In genomic region chr11:93905384-93905783, GRCh38 we compare ENCODE assay signal across 22 cellular contexts. TPM values are rescaled to one million over a fixed set of nuclear protein-coding genes. Genes with fewer than 3 reads are reported as not detected.
DNase-seq lines count a peak whose midpoint lies in the region; ATAC-seq, FAIRE-seq and TF ChIP-seq lines count a peak whose summit lies in the region.
"Had no signal": no experiment of that assay in that cellular context is flagged by ENCODE, and none has a peak within 500 bp of the region (broad histone marks: within the 10 kb centered on the region; RNA-seq: fewer than 3 reads in every experiment).

No MANE protein-coding gene starts in this region.

- POLR2A ChIA-PET in HepG2 (lab: Yijun Ruan, JAX) = no interaction called here

- TF ChIP-seq POLR2A in HepG2 (IDR thresholded peaks at IDR 0.05; ENCODE audit: insufficient read depth in 1 of 2, low read depth in 2 of 2, low read length in 2 of 2) = no peak
- TF ChIP-seq POLR2A in right lobe of liver (IDR thresholded peaks at IDR 0.05) = no peak

- TF ChIP-seq EP300 in HepG2 (IDR thresholded peaks at IDR 0.05; ENCODE audit: low read depth in 2 of 2, low read length in 2 of 2) (no peak), HepG2 (CRISPR knock-in tag; IDR thresholded peaks at IDR 0.05; ENCODE audit: borderline replicate concordance) (no peak)

- H2AFZ ChIP-seq in HepG2 (ENCODE audit: low read length) = no peak overlapping the region

- no peak overlapping the region for H3K27ac ChIP-seq in HepG2 (ENCODE audit: extremely low read length, insufficient read depth, low read length)
- no peak overlapping the region for H3K27ac ChIP-seq in right lobe of liver
- no peak overlapping the region for H3K27ac ChIP-seq in WERI-Rb-1
- H3K27ac ChIP-seq: A549, KMS-11, upper lobe of left lung had no signal

- DNase-seq in HepG2 (ENCODE audit: low spot score) (peak; percentile 33), right lobe of liver (no peak), WERI-Rb-1 (peak; percentile 30), fibroblast of villous mesenchyme (ENCODE audit: low read depth) (peak; percentile 63), COLO829 (ENCODE audit: low spot score) (no peak), HuH-7.5 (ENCODE audit: low spot score) (no peak), NOMO-1 treated with DMSO at 0.1 percent for 48 hours (lab: John Stamatoyannopoulos, UW; ENCODE audit: unreplicated experiment) (no peak)
- DNase-seq: activated CD8-positive, alpha-beta memory T cell treated with anti-CD3 and anti-CD28 coated beads, Interleukin-2, amount 50 U/mL, for 48 hours; activated naive CD4-positive, alpha-beta T cell treated with anti-CD3 and anti-CD28 coated beads for 36 hours; Calu3; left ventricle myocardium superior; natural killer cell; NCI-H1436 treated with DMSO at 0.1 percent for 48 hours; NCI-H510A treated with DMSO at 0.1 percent for 48 hours; stimulated activated CD4-positive, alpha-beta T cell treated with anti-CD3 and anti-CD28 coated beads, Interleukin-4, amount 100 ng/mL, for 24 hours; T-cell; upper lobe of left lung had no signal

- no peaks in the 10 kb centered on the region for H4K20me1 ChIP-seq in HepG2 (ENCODE audit: insufficient read depth, low read length)

- BruUV-seq in HepG2 (replicated peaks; lab: Mats Ljungman, UMichigan) = no TSS peak

- WGBS in HepG2 (ENCODE audit: low lambda C conversion rate) = 81% methylated on average over 2 of the region's 3 CpGs
- WGBS in right lobe of liver (ENCODE audit: insufficient coverage, low coverage, low lambda C conversion rate, missing lambda C conversion rate) = 60% methylated on average over 3 of the region's 3 CpGs

- no peak for TF ChIP-seq RAD21 in HepG2 (CRISPR knock-in tag; IDR thresholded peaks at IDR 0.05)

- CTCF ChIA-PET in HepG2 (lab: Yijun Ruan, JAX; ENCODE audit: low intra/inter-chr PET ratio, low total read pairs) = no interaction called here

- no peaks in the 10 kb centered on the region for H3K9me3 ChIP-seq in HepG2 (ENCODE audit: low read length)
- H3K9me3 ChIP-seq in right lobe of liver = no peaks in the 10 kb centered on the region
- no peaks in the 10 kb centered on the region for H3K9me3 ChIP-seq in WERI-Rb-1 (ENCODE audit: severe bottlenecking)
- H3K9me3 ChIP-seq: A549, upper lobe of left lung had no signal

- H3K27me3 ChIP-seq in HepG2 (ENCODE audit: control insufficient read depth in 1 of 2, insufficient read depth in 2 of 2, low read length in 2 of 2) = no peaks in the 10 kb centered on the region; a peak in 1 of 5 replicates
- no peaks in the 10 kb centered on the region for H3K27me3 ChIP-seq in right lobe of liver
- H3K27me3 ChIP-seq in WERI-Rb-1 (ENCODE audit: insufficient read depth, low read depth, severe bottlenecking) = no peaks in the 10 kb centered on the region
- H3K27me3 ChIP-seq: upper lobe of left lung had no signal

- in situ Hi-C loops in HepG2 (cut with HindIII; ENCODE audit: extremely low pct_ligation_motif_present, low pct_unique_long_range_greater_than_20kb) = no loop called here

- no peak overlapping the region for H3K9ac ChIP-seq in HepG2 (ENCODE audit: insufficient read depth, low read depth, low read length)
- H3K9ac ChIP-seq: KMS-11 had no signal

- H3K4me2 ChIP-seq in HepG2 (ENCODE audit: low read depth, low read length) = no peak overlapping the region
- H3K4me2 ChIP-seq: A549, KMS-11 had no signal

- no peaks in the 10 kb centered on the region for H3K79me2 ChIP-seq in HepG2 (ENCODE audit: insufficient read depth, low read length)

- no peak overlapping the region for H3K4me3 ChIP-seq in HepG2 (replicated peaks in 1 of 3; ENCODE audit: insufficient read depth in 1 of 3, low read depth in 2 of 3, low read length in 3 of 3)
- no peak overlapping the region for H3K4me3 ChIP-seq in right lobe of liver
- no peak overlapping the region for H3K4me3 ChIP-seq in WERI-Rb-1 (ENCODE audit: low read depth, low read length)
- no peak overlapping the region for H3K4me3 ChIP-seq in fibroblast of villous mesenchyme (ENCODE audit: low read depth, low read length)
- H3K4me3 ChIP-seq: A549, upper lobe of left lung had no signal

- no peak for FAIRE-seq in HepG2 (lab: Jason Lieb, UNC)
- FAIRE-seq: A549, H1 had no signal

- H3K36me3 ChIP-seq in HepG2 (replicated peaks in 1 of 2; ENCODE audit: control insufficient read depth in 1 of 2, insufficient read depth in 2 of 2, low read length in 2 of 2) (no peaks in the 10 kb centered on the region), right lobe of liver (no peaks in the 10 kb centered on the region), WERI-Rb-1 (no peaks in the 10 kb centered on the region)
- H3K36me3 ChIP-seq: upper lobe of left lung had no signal

- no peaks in the 10 kb centered on the region; the same call in 1 of the 2 replicates for H3K4me1 ChIP-seq in HepG2 (ENCODE audit: insufficient read depth, low read length)
- no peaks in the 10 kb centered on the region for H3K4me1 ChIP-seq in right lobe of liver
- H3K4me1 ChIP-seq: upper lobe of left lung had no signal

- peak; percentile 38; the same call in 2 of the 3 replicates for ATAC-seq in HepG2
- ATAC-seq in right lobe of liver = no peak
- no peak for ATAC-seq in HG02642 (IDR thresholded peaks at IDR 0.05; ENCODE audit: poor library complexity, unreplicated experiment)
- ATAC-seq: A549, left ventricle myocardium superior, natural killer cell, Panc1, T-cell had no signal

- TF ChIP-seq CTCF in HepG2 (CRISPR knock-in tag; IDR thresholded peaks at IDR 0.05) (no peak), right lobe of liver (IDR thresholded peaks at IDR 0.05) (no peak), WERI-Rb-1 (IDR thresholded peaks at IDR 0.05; ENCODE audit: low read depth, low read length) (no peak), fibroblast of villous mesenchyme (IDR thresholded peaks at IDR 0.05; ENCODE audit: insufficient read depth, low read depth, low read length) (no peak)

- intact Hi-C loops in HepG2 (cut with micrococcal nuclease; ENCODE audit: unreplicated experiment) (no loop called here), right lobe of liver (cut with DNase I) (no loop called here)

TF ChIP-seq in HepG2, 621 proteins besides CTCF, POLR2A, EP300 and RAD21:
- no peak for TF ChIP-seq HOXA5 (CRISPR knock-in tag; IDR thresholded peaks at IDR 0.05)
- TF ChIP-seq ATF7-NPFF (CRISPR knock-in tag; IDR thresholded peaks at IDR 0.05; ENCODE audit: low read depth) = no peak
- TF ChIP-seq TEF (CRISPR knock-in tag; IDR thresholded peaks at IDR 0.05) = peak; percentile 44; the same call in 1 of the 2 replicates
- peak; percentile 38 for TF ChIP-seq FOSL2 (CRISPR knock-in tag; IDR thresholded peaks at IDR 0.05)
- peak; percentile 48; the same call in 1 of the 2 replicates for TF ChIP-seq THRA (CRISPR knock-in tag; IDR thresholded peaks at IDR 0.05; ENCODE audit: borderline replicate concordance)
- TF ChIP-seq ATAD3A (CRISPR knock-in tag; IDR thresholded peaks at IDR 0.05) = no peak

RNA-seq across cellular contexts. Expression of gene VSTM5, which starts 55.0 kb away (rescaled TPM):
- not detected in 2 replicates for total RNA-seq in HepG2 (2016; rRNA removed; fragmentation: Illumina TruSeq; extraction: Trizol)
- not detected in 2 replicates for total RNA-seq in HepG2 (2016; cell fraction: cytosol; rRNA removed; fragmentation: Illumina TruSeq; extraction: Trizol; ENCODE audit: low read depth)
- not detected in 2 replicates for total RNA-seq in HepG2 (2016; cell fraction: insoluble cytoplasmic fraction; rRNA removed; fragmentation: Illumina TruSeq; extraction: Trizol)
- not detected in 2 replicates for total RNA-seq in HepG2 (2016; cell fraction: membrane; rRNA removed; fragmentation: Illumina TruSeq; extraction: Trizol)
- total RNA-seq in HepG2 (2016; cell fraction: nucleus; rRNA removed; fragmentation: Illumina TruSeq; extraction: Trizol) = not detected in 2 replicates
- polyA plus RNA-seq in HepG2 (2011; rRNA removed) = 0.03 TPM in 1 of 2 replicates, not detected in the other
- 0.08 TPM in 1 of 2 replicates, not detected in the other for polyA plus RNA-seq in HepG2 (2011; cell fraction: cytosol; rRNA removed)
- polyA plus RNA-seq in HepG2 (2011; cell fraction: nucleus; rRNA removed) = 0.05 TPM in 1 of 2 replicates, not detected in the other
- polyA plus RNA-seq in HepG2 (2012) = 0.05 and 0.11 TPM in 2 replicates
- polyA plus RNA-seq in HepG2 (2016; cell fraction: cytosol; fragmentation: Illumina TruSeq; extraction: Trizol; ENCODE audit: low read depth) = not detected in 2 replicates
- not detected in 2 replicates for polyA plus RNA-seq in HepG2 (2016; cell fraction: insoluble cytoplasmic fraction; fragmentation: Illumina TruSeq; extraction: Trizol; ENCODE audit: low read depth)
- not detected in 2 replicates for polyA plus RNA-seq in HepG2 (2016; cell fraction: membrane; fragmentation: Illumina TruSeq; extraction: Trizol; ENCODE audit: low read depth)
- polyA plus RNA-seq in HepG2 (2016; cell fraction: nucleus; fragmentation: Illumina TruSeq; extraction: Trizol; ENCODE audit: insufficient read depth, low read depth) = not detected in 2 replicates
- not detected in 2 replicates for polyA minus RNA-seq in HepG2 (2011; rRNA and poly(A)+ RNA removed; ENCODE audit: low replicate concordance)
- polyA minus RNA-seq in HepG2 (2011; cell fraction: cytosol; rRNA and poly(A)+ RNA removed) = not detected in 2 replicates
- polyA minus RNA-seq in HepG2 (2011; cell fraction: nucleus; rRNA and poly(A)+ RNA removed) = 0.26 and 0.99 TPM in 2 replicates
- total RNA-seq in right lobe of liver = not detected
- total RNA-seq in fibroblast of villous mesenchyme = 0.86 and 0.97 TPM in 2 replicates
- total RNA-seq: activated naive CD4-positive, alpha-beta T cell treated with anti-CD3 and anti-CD28 coated beads for 36 hours; left ventricle myocardium superior; natural killer cell; T-cell had no signal

Comparison
In these comparisons a context has a peak if more than half of its experiments do, and no peak if none do; other contexts are left out.
1. DNase-seq: peak in HepG2 (single experiment), WERI-Rb-1 (single experiment) and fibroblast of villous mesenchyme (single experiment); none in right lobe of liver (0 of 3), COLO829 (single experiment), HuH-7.5 (single experiment) and NOMO-1 treated with DMSO at 0.1 percent for 48 hours (single experiment).